In genomic region chr1:69919129-69919921, GRCh38 we compare ENCODE assay signal across 15 cellular contexts.
"Had no signal": no experiment of that assay in that cellular context is flagged by ENCODE, and none has a peak within 500 bp of the region (broad histone marks: within the 10 kb centered on the region; RNA-seq: fewer than 3 reads in every experiment).

No MANE protein-coding gene starts in this region.

- H3K36me3 ChIP-seq: heart left ventricle, neural progenitor cell, tibial nerve had no signal

- ATAC-seq: activated CD4-positive, CD25-positive, alpha-beta regulatory T cell treated with anti-CD3 and anti-CD28 coated beads, Interleukin-2, amount 50 U/mL, for 24 hours; activated T-cell treated with anti-CD3 and anti-CD28 coated beads, Interleukin-2, amount 50 U/mL, for 72 hours; naive thymus-derived CD8-positive, alpha-beta T cell had no signal

- H3K27ac ChIP-seq: epithelial cell of prostate, heart left ventricle, neural progenitor cell, tibial nerve had no signal

- H3K9ac ChIP-seq: neural progenitor cell had no signal

- H3K4me1 ChIP-seq: neural progenitor cell had no signal

- H3K4me3 ChIP-seq: heart left ventricle, neural progenitor cell, tibial nerve had no signal

- H3K27me3 ChIP-seq: heart left ventricle, neural progenitor cell, tibial nerve had no signal

- DNase-seq: activated CD4-positive, alpha-beta memory T cell treated with anti-CD3 and anti-CD28 coated beads, Interleukin-2, amount 10 ng/mL, durations not matched to agents 7 days and 5 days; activated CD4-positive, alpha-beta T cell treated with anti-CD3 and anti-CD28 coated beads, Interleukin-2, amount 10 ng/mL, durations not matched to agents 24 days and 14 days; activated effector memory CD4-positive, alpha-beta T cell treated with Interleukin-2 at 50 U/mL for 16 hours; activated naive CD4-positive, alpha-beta T cell treated with anti-CD3 and anti-CD28 coated beads, Interleukin-2, amount 10 ng/mL, durations not matched to agents 7 days and 5 days; activated T-cell treated with anti-CD3 and anti-CD28 coated beads, Interleukin-2, amount 50 U/mL, for 72 hours; amygdala; cortex of kidney; islet precursor cell; substantia nigra had no signal
